Comparison of ENCODE assay signal across 22 cellular contexts in genomic region chr4:77153016-77153415, GRCh38. TPM values are rescaled to one million over a fixed set of nuclear protein-coding genes. Genes with fewer than 3 reads are reported as not detected.
DNase-seq lines count a peak whose midpoint lies in the region; TF ChIP-seq lines count a peak whose summit lies in the region.
"Had no signal": no experiment of that assay in that cellular context is flagged by ENCODE, and none has a peak within 500 bp of the region (broad histone marks: within the 10 kb centered on the region; RNA-seq: fewer than 3 reads in every experiment).

No MANE protein-coding gene starts in this region.

- in situ Hi-C loops in KBM-7 (cut with MboI; ENCODE audit: low pct_unique_long_range_greater_than_20kb, low sequenced_read_pairs) (no loop called here), transverse colon (cut with MboI; ENCODE audit: low pct_ligation_motif_present in 1 of 4, low pct_unique_long_range_greater_than_20kb in 1 of 4, low sequenced_read_pairs in 3 of 4) (no loop called here)

- H3K79me2 ChIP-seq in SU-DHL-6 (ENCODE audit: insufficient read depth, low read length) = peaks cover 7% of the 10 kb centered on the region; the same call in 1 of the 2 replicates
- H3K79me2 ChIP-seq in parathyroid adenoma = no peaks in the 10 kb centered on the region

- 67% methylated on average over 3 of the region's 3 CpGs; no CpG with 5 or more reads in 1 of the 2 donors for WGBS in transverse colon (ENCODE audit: low coverage in 1 of 2), 2 donors

- no peaks in the 10 kb centered on the region for H3K9me3 ChIP-seq in BLaER1
- H3K9me3 ChIP-seq in SU-DHL-6 (ENCODE audit: insufficient read depth, low read length) = no peaks in the 10 kb centered on the region
- H3K9me3 ChIP-seq in parathyroid adenoma (ENCODE audit: control insufficient read depth, low read length) = no peaks in the 10 kb centered on the region
- H3K9me3 ChIP-seq in transverse colon = no peaks in the 10 kb centered on the region
- H3K9me3 ChIP-seq: prostate gland, SJCRH30 had no signal

- no peak for TF ChIP-seq EP300 in transverse colon (IDR thresholded peaks at IDR 0.05; ENCODE audit: low read depth)

- no peak for TF ChIP-seq POLR2A in transverse colon (IDR thresholded peaks at IDR 0.05)

- peak overlapping the region; percentile 56 for H3K4me2 ChIP-seq in BLaER1
- peak overlapping the region; percentile 97 for H3K4me2 ChIP-seq in SU-DHL-6 (ENCODE audit: low read depth, low read length, poor library complexity, severe bottlenecking)
- no peak overlapping the region for H3K4me2 ChIP-seq in parathyroid adenoma (ENCODE audit: low read length)

- H3K4me1 ChIP-seq in BLaER1 (peaks cover 47% of the 10 kb centered on the region), parathyroid adenoma (peaks cover 16% of the 10 kb centered on the region), transverse colon (peaks cover 8 to 14% (median 10%) of the 10 kb centered on the region in 4 donors)
- H3K4me1 ChIP-seq: prostate gland had no signal

- no peak overlapping the region for H3K4me3 ChIP-seq in BLaER1
- H3K4me3 ChIP-seq in SU-DHL-6 (ENCODE audit: insufficient read depth, low read length, poor library complexity, severe bottlenecking) = peak overlapping the region; percentile 48
- H3K4me3 ChIP-seq in parathyroid adenoma (ENCODE audit: low read depth, low read length) = no peak overlapping the region
- H3K4me3 ChIP-seq in transverse colon = no peak overlapping the region
- H3K4me3 ChIP-seq: lung, prostate gland, SJCRH30 had no signal

- intact Hi-C loops in transverse colon (cut with DNase I; ENCODE audit: low total_unique reads) = loop anchor here (10.0 kb wide), 1 partner anchor 198 kb away; no protein-coding TSS in a partner anchor

- H4K20me1 ChIP-seq in BLaER1 (peaks cover 1% of the 10 kb centered on the region), SU-DHL-6 (ENCODE audit: low read depth, low read length) (no peaks in the 10 kb centered on the region)

- DNase-seq in KBM-7 = peak; percentile 37
- DNase-seq in transverse colon = no peak
- no peak for DNase-seq in DMS 273 (lab: John Stamatoyannopoulos, UW; ENCODE audit: unreplicated experiment)
- no peak for DNase-seq in DMS114 treated with DMSO at 0.1 percent for 48 hours (lab: John Stamatoyannopoulos, UW; ENCODE audit: unreplicated experiment)
- DNase-seq: activated CD4-positive, alpha-beta T cell treated with anti-CD3 and anti-CD28 coated beads, Interleukin-2, amount 10 ng/mL, durations not matched to agents 24 days and 14 days; activated naive CD4-positive, alpha-beta T cell treated with anti-CD3 and anti-CD28 coated beads for 36 hours; activated T-cell treated with anti-CD3 and anti-CD28 coated beads, Interleukin-2, amount 50 U/mL, for 48 hours; brain microvascular endothelial cell; CD4-positive, alpha-beta memory T cell; effector CD4-positive, alpha-beta T cell; GF-D8; Kasumi-1; NCI-H2081 treated with DMSO at 0.1 percent for 48 hours; NCI-H345; NCI-H774 had no signal

- H3K36me3 ChIP-seq in BLaER1 (no peaks in the 10 kb centered on the region), SU-DHL-6 (ENCODE audit: low read length) (no peaks in the 10 kb centered on the region), parathyroid adenoma (ENCODE audit: control insufficient read depth, insufficient read depth, low read length) (no peaks in the 10 kb centered on the region), transverse colon (no peaks in the 10 kb centered on the region)
- H3K36me3 ChIP-seq: brain microvascular endothelial cell, prostate gland, SJCRH30 had no signal

- H3K27ac ChIP-seq in BLaER1 = no peak overlapping the region
- H3K27ac ChIP-seq in SU-DHL-6 (ENCODE audit: low read depth, low read length) = peak overlapping the region; percentile 100
- H3K27ac ChIP-seq in parathyroid adenoma = peak overlapping the region; percentile 72
- no peak overlapping the region for H3K27ac ChIP-seq in transverse colon
- H3K27ac ChIP-seq: brain microvascular endothelial cell, epithelial cell of prostate, SJCRH30 had no signal

- H3F3A ChIP-seq in SU-DHL-6 (ENCODE audit: insufficient read depth) = peaks cover 41% of the 10 kb centered on the region

- no peaks in the 10 kb centered on the region for H3K9me2 ChIP-seq in SU-DHL-6 (replicated peaks; ENCODE audit: insufficient read depth, low read length)

- TF ChIP-seq CTCF in SU-DHL-6 (IDR thresholded peaks at IDR 0.05; ENCODE audit: insufficient read depth, low read length, poor library complexity, severe bottlenecking) (no peak), parathyroid adenoma (IDR thresholded peaks at IDR 0.05) (no peak), transverse colon (IDR thresholded peaks at IDR 0.05) (no peak)

- H3K9ac ChIP-seq in BLaER1 (no peak overlapping the region), SU-DHL-6 (ENCODE audit: low read length) (peak overlapping the region; percentile 85), parathyroid adenoma (no peak overlapping the region)

- H2AFZ ChIP-seq in SU-DHL-6 (ENCODE audit: low read depth, low read length, severe bottlenecking) = no peak overlapping the region
- no peak overlapping the region for H2AFZ ChIP-seq in parathyroid adenoma

- H3K27me3 ChIP-seq in BLaER1 (no peaks in the 10 kb centered on the region), SU-DHL-6 (ENCODE audit: low read length) (no peaks in the 10 kb centered on the region), parathyroid adenoma (ENCODE audit: control insufficient read depth, insufficient read depth, low read length) (no peaks in the 10 kb centered on the region), transverse colon (no peaks in the 10 kb centered on the region)
- H3K27me3 ChIP-seq: brain microvascular endothelial cell, SJCRH30 had no signal

RNA-seq across cellular contexts. Expression of gene CCNG2, which starts 4.0 kb away (rescaled TPM):
- 100 to 1,000 TPM in 1 of 4 donors, 10 to 100 TPM in 3; 55.4 to 114 (median 79.4) TPM for total RNA-seq in transverse colon

Comparison
In these comparisons a context has a peak if more than half of its experiments do, and no peak if none do; other contexts are left out.
1. H3K27ac ChIP-seq: peak in SU-DHL-6 (single experiment) and parathyroid adenoma (single experiment); none in BLaER1 (single experiment) and transverse colon (0 of 4).